Comparison of ENCODE assay signal across 13 cellular contexts in genomic region chr4:61468091-61468720, GRCh38.
DNase-seq lines count a peak whose midpoint lies in the region; ATAC-seq and TF ChIP-seq lines count a peak whose summit lies in the region.
"Had no signal": no experiment of that assay in that cellular context is flagged by ENCODE, and none has a peak within 500 bp of the region (broad histone marks: within the 10 kb centered on the region; RNA-seq: fewer than 3 reads in every experiment).

No MANE protein-coding gene starts in this region.

- in situ Hi-C loops in astrocyte of the spinal cord (cut with HindIII; ENCODE audit: low sequenced_read_pairs): no loop called here

- H3K36me3 ChIP-seq in GM23338 (ENCODE audit: insufficient read depth): no peaks in the 10 kb centered on the region
- no peaks in the 10 kb centered on the region for H3K36me3 ChIP-seq in right lobe of liver
- H3K36me3 ChIP-seq: BE2C had no signal

- no peaks in the 10 kb centered on the region for H3K9me3 Mint-ChIP-seq in GM23338
- H3K9me3 Mint-ChIP-seq in T-cell: peaks cover under 1 to 17% (median 13%) of the 10 kb centered on the region in 3 donors

- H2AFZ ChIP-seq in GM23338: no peak overlapping the region

- no peak for TF ChIP-seq POLR2A in right lobe of liver (IDR thresholded peaks at IDR 0.05)

- no peak overlapping the region for H3K4me2 ChIP-seq in GM23338

- TF ChIP-seq CTCF in GM23338 (conservative IDR thresholded peaks at IDR 0.05; ENCODE audit: low read depth in 2 of 2) (no peak), astrocyte of the spinal cord (IDR thresholded peaks at IDR 0.05; ENCODE audit: low read depth, low read length) (no peak), right lobe of liver (IDR thresholded peaks at IDR 0.05) (no peak)

- no peaks in the 10 kb centered on the region for H3K79me2 ChIP-seq in GM23338 (replicated peaks; ENCODE audit: insufficient read depth)

- H3K9me2 ChIP-seq in GM23338 (ENCODE audit: insufficient read depth): no peaks in the 10 kb centered on the region

- H3K36me3 Mint-ChIP-seq in GM23338 (ENCODE audit: low read depth) (no peaks in the 10 kb centered on the region), T-cell (no peaks in the 10 kb centered on the region)

- no peaks in the 10 kb centered on the region for H3K9me3 ChIP-seq in right lobe of liver
- H3K9me3 ChIP-seq: BE2C had no signal

- H3K4me1 Mint-ChIP-seq in GM23338 (peaks cover 15% of the 10 kb centered on the region; the same call in 2 of the 3 replicates), T-cell (no peaks in the 10 kb centered on the region)

- WGBS in right lobe of liver (ENCODE audit: insufficient coverage, low coverage, low lambda C conversion rate, missing lambda C conversion rate): 34% methylated on average over 5 of the region's 5 CpGs

- no peak overlapping the region for H3K4me3 Mint-ChIP-seq in GM23338
- no peak overlapping the region for H3K4me3 Mint-ChIP-seq in T-cell

- H3F3A ChIP-seq in GM23338 (replicated peaks; ENCODE audit: low read depth): no peaks in the 10 kb centered on the region

- ATAC-seq in GM23338 (peak; percentile 40; the same call in 2 of the 3 replicates), HG02623 (IDR thresholded peaks at IDR 0.05; ENCODE audit: unreplicated experiment) (no peak), T-cell (replicated peaks in 1 of 4) (no peak), right lobe of liver (no peak)

- H3K4me1 ChIP-seq in GM23338 (ENCODE audit: insufficient read depth) (no peaks in the 10 kb centered on the region), right lobe of liver (no peaks in the 10 kb centered on the region)
- H3K4me1 ChIP-seq: BE2C had no signal

- intact Hi-C loops in right lobe of liver (cut with DNase I): no loop called here

- H4K20me1 ChIP-seq in GM23338 (replicated peaks; ENCODE audit: insufficient read depth): no peaks in the 10 kb centered on the region

- H3K27me3 Mint-ChIP-seq in GM23338 (ENCODE audit: insufficient read depth, low read depth, poor library complexity) (no peaks in the 10 kb centered on the region), T-cell (no peaks in the 10 kb centered on the region)

- H3K4me3 ChIP-seq in GM23338 (no peak overlapping the region), astrocyte of the spinal cord (ENCODE audit: low read depth, low read length) (no peak overlapping the region), right lobe of liver (no peak overlapping the region)

- DNase-seq in GM23338 (ENCODE audit: low spot score) (peak; percentile 11), NOMO-1 treated with DMSO at 0.1 percent for 48 hours (lab: John Stamatoyannopoulos, UW; ENCODE audit: unreplicated experiment) (peak; percentile 92), astrocyte of the spinal cord (ENCODE audit: low read depth, low spot score) (peak; percentile 90), medulla oblongata (ENCODE audit: extremely low spot score) (peak; percentile 22), T-cell (no peak), right lobe of liver (no peak)
- DNase-seq in activated CD4-positive, alpha-beta T cell treated with anti-CD3 and anti-CD28 coated beads for 1 hour: no peak
- DNase-seq: amniotic stem cell; BE2C; NCI-H146; NK-92 treated with Interleukin-12 subunit alpha and Interleukin-12 subunit beta, amount 100 ng/mL, for 24 hours; T-helper 9 cell had no signal

- H3K27me3 ChIP-seq in GM23338 (ENCODE audit: insufficient read depth) (no peaks in the 10 kb centered on the region), right lobe of liver (no peaks in the 10 kb centered on the region)
- H3K27me3 ChIP-seq: BE2C had no signal

- H3K27ac ChIP-seq in GM23338 (ENCODE audit: low read depth): 0 out of 2 replicates have a peak overlapping the region, but pooled peaks have one; percentile 10
- no peak overlapping the region for H3K27ac ChIP-seq in right lobe of liver

- CTCF ChIA-PET in T-cell (lab: Charles Lee): no interaction called here

- POLR2A ChIA-PET in T-cell (lab: Charles Lee): no interaction called here

- H3K27ac Mint-ChIP-seq in GM23338 (peak overlapping the region; percentile 26; the same call in 1 of the 2 replicates), T-cell (no peak overlapping the region)

TF ChIP-seq in GM23338, 12 proteins besides CTCF, POLR2A, EP300 and RAD21 (continues in another document):
- TF ChIP-seq ZNF331 (CRISPR knock-in tag; IDR thresholded peaks at IDR 0.05; ENCODE audit: low read depth): no peak
- no peak for TF ChIP-seq ETS1 (IDR thresholded peaks at IDR 0.05)
- TF ChIP-seq CREB1 (CRISPR knock-in tag; IDR thresholded peaks at IDR 0.05; ENCODE audit: low read depth): no peak
- no peak for TF ChIP-seq REST (IDR thresholded peaks at IDR 0.05; ENCODE audit: unreplicated experiment)
- TF ChIP-seq POLR2AphosphoS5 (IDR thresholded peaks at IDR 0.05; ENCODE audit: low read depth): no peak
- TF ChIP-seq STAT1 (IDR thresholded peaks at IDR 0.05; ENCODE audit: unreplicated experiment): no peak
- TF ChIP-seq EZH2phosphoT487 (IDR thresholded peaks at IDR 0.05; ENCODE audit: unreplicated experiment): no peak
- no peak for TF ChIP-seq JUNB (IDR thresholded peaks at IDR 0.05; ENCODE audit: unreplicated experiment)
- no peak for TF ChIP-seq EZH2 (IDR thresholded peaks at IDR 0.05; ENCODE audit: low read depth, unreplicated experiment)
- TF ChIP-seq ZNF114 (CRISPR knock-in tag; IDR thresholded peaks at IDR 0.05): no peak

Comparison
In these comparisons a context has a peak if more than half of its experiments do, and no peak if none do; other contexts are left out.
1. DNase-seq: peak in GM23338 (single experiment), NOMO-1 treated with DMSO at 0.1 percent for 48 hours (single experiment), astrocyte of the spinal cord (single experiment) and medulla oblongata (single experiment); none in activated CD4-positive, alpha-beta T cell treated with anti-CD3 and anti-CD28 coated beads for 1 hour (single experiment), T-cell (0 of 34) and right lobe of liver (0 of 3).